Comparison of ENCODE assay signal across 8 cellular contexts in the genomic region with DNA sequence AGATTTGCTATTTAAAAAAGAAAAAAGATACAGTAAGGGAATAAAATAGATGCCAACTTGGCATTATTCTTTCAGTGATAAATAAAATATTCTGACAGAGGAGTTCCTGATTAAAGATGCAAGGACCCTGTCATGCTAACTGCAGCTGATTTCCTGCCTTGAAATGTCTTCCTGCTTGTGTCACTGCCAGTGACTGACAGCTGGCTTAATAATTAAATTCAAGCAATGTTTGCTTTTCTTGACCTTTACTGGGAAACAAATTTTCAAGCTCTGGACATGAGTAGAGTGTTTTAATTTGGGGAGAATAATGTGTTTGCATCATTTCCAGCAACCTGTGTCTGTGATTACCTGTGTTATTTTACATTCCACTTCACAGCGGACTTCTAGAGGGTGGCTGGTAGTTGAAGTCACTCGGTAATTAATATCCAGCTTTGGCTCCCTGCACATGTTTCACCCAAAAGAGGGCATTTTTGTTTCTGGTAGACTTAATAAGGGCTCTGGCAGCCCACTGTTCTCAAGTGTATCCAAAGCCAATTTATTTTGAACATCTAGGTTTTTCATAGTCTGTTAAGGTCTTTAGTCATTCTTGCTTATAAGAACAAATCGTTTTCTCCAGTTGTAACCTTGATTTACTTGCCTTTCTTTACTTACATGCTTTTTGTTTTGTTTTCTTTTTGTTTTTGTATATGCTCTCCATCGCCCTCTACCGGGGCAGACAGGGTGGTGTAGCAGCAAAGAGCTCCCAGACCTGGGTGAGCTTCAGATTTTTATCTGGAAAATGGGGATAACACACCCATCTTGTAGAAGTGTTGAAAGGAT. TPM values are rescaled to one million over a fixed set of nuclear protein-coding genes. Genes with fewer than 3 reads are reported as not detected.
DNase-seq lines count a peak whose midpoint lies in the region; ATAC-seq and TF ChIP-seq lines count a peak whose summit lies in the region.

No MANE protein-coding gene starts in this region.

- no peaks in the 10 kb centered on the region for H3K9me3 Mint-ChIP-seq in MCF 10A (ENCODE audit: unreplicated experiment)

- H3K9me1 ChIP-seq in IMR-90 (ENCODE audit: insufficient read depth, low read length): no peaks in the 10 kb centered on the region

- H3K27me3 ChIP-seq in AG04450 (ENCODE audit: control insufficient read depth, insufficient read depth, low read length): peaks cover 6% of the 10 kb centered on the region
- peaks cover 2% of the 10 kb centered on the region; the same call in 1 of the 2 replicates for H3K27me3 ChIP-seq in IMR-90 (ENCODE audit: control insufficient read depth, insufficient read depth, low read length)

- no TSS peak for BruUV-seq in IMR-90 (replicated peaks; lab: Mats Ljungman, UMichigan)
- no TSS peak for BruUV-seq in MCF 10A (replicated peaks; lab: Mats Ljungman, UMichigan)

- in situ Hi-C loops in IMR-90 (cut with MboI; ENCODE audit: low sequenced_read_pairs): loop anchor here (25.0 kb wide), 1 partner anchor 108 kb away; no protein-coding TSS in a partner anchor

- no peak for TF ChIP-seq POLR2A in IMR-90 (IDR thresholded peaks at IDR 0.05; ENCODE audit: low read depth, low read length)

- H3K4ac ChIP-seq in IMR-90 (ENCODE audit: low read depth, low read length): no peak overlapping the region

- H3K4me1 ChIP-seq in IMR-90 (ENCODE audit: control insufficient read depth, insufficient read depth, low read length): no peaks in the 10 kb centered on the region

- no peak overlapping the region for H4K91ac ChIP-seq in IMR-90 (ENCODE audit: insufficient read depth, low read depth, low read length)

- no peak overlapping the region for H2AK9ac ChIP-seq in IMR-90 (replicated peaks; ENCODE audit: low read depth, low read length, poor library complexity)

- H3K27ac ChIP-seq in AG04450 (ENCODE audit: low read depth, low read length) (no peak overlapping the region), IMR-90 (ENCODE audit: insufficient read depth, low read length) (no peak overlapping the region)

- no peaks in the 10 kb centered on the region for H3K36me3 ChIP-seq in IMR-90 (ENCODE audit: control insufficient read depth, insufficient read depth, low read length)

- H2BK15ac ChIP-seq in IMR-90 (ENCODE audit: low read depth, low read length): no peak overlapping the region

- ATAC-seq in GM18858 (IDR thresholded peaks at IDR 0.05; ENCODE audit: unreplicated experiment): peak; percentile 60
- peak; percentile 74 for ATAC-seq in IMR-90 (ENCODE audit: low read depth)
- ATAC-seq in left lobe of liver: peak; percentile 93
- no peak for ATAC-seq in HG02884 (IDR thresholded peaks at IDR 0.05; ENCODE audit: unreplicated experiment)

- H3K4me3 ChIP-seq in AG04450 (ENCODE audit: low read depth, low read length) (no peak overlapping the region), IMR-90 (ENCODE audit: insufficient read depth, low read depth, low read length) (no peak overlapping the region)

- H3K9me3 ChIP-seq in AG04450 (ENCODE audit: control insufficient read depth, insufficient read depth, low read length) (no peaks in the 10 kb centered on the region), IMR-90 (ENCODE audit: control insufficient read depth, insufficient read depth, low read length) (no peaks in the 10 kb centered on the region)

- no peak overlapping the region for H2AFZ ChIP-seq in IMR-90 (replicated peaks; ENCODE audit: low read length, poor library complexity)

- no peak overlapping the region for H3K23ac ChIP-seq in IMR-90 (ENCODE audit: low read depth, low read length)

- POLR2A ChIA-PET in AG04450 (lab: Yijun Ruan, JAX) (interaction anchor here (0.7 kb wide), 1 partner anchor 258 kb away, joined by 3 read pairs; no protein-coding TSS in a partner anchor), IMR-90 (lab: Charles Lee; ENCODE audit: unreplicated experiment) (interaction anchor here (0.6 kb wide), 1 partner anchor 13 kb away, joined by 3 read pairs; no protein-coding TSS in a partner anchor), MCF 10A (lab: Yijun Ruan, JAX) (interaction anchor here (0.7 to 1.3 kb wide), 7 partner anchors 13 to 657 kb away, joined by 3 to 9 read pairs (median 3); a partner anchor contains a TSS)

- H2BK20ac ChIP-seq in IMR-90 (ENCODE audit: low read depth, low read length): no peak overlapping the region

- intact Hi-C loops in IMR-90 (cut with micrococcal nuclease): loop anchor here (2.0 kb wide), 1 partner anchor 108 kb away; no protein-coding TSS in a partner anchor
- intact Hi-C loops in MCF 10A (cut with micrococcal nuclease): loop anchor here (1.0 kb wide), 3 partner anchors 108 to 132 kb away; a partner anchor contains a TSS

- H3K79me1 ChIP-seq in IMR-90 (ENCODE audit: low read depth in 1 of 2, low read length in 2 of 2): no peaks in the 10 kb centered on the region

- TF ChIP-seq CTCF in AG04450 (IDR thresholded peaks at IDR 0.05; ENCODE audit: low read depth, low read length) (peak; percentile 92), IMR-90 (conservative IDR thresholded peaks at IDR 0.05; ENCODE audit: low read depth, low read length) (peak; percentile 81), MCF 10A (IDR thresholded peaks at IDR 0.05; ENCODE audit: unreplicated experiment) (peak; percentile 70)

- peak; percentile 56 for TF ChIP-seq RAD21 in IMR-90 (IDR thresholded peaks at IDR 0.05; ENCODE audit: low read length)

- H3K4me1 Mint-ChIP-seq in MCF 10A (ENCODE audit: insufficient read depth, unreplicated experiment): no peaks in the 10 kb centered on the region

- H3K27ac Mint-ChIP-seq in MCF 10A (ENCODE audit: low read depth, unreplicated experiment): no peak overlapping the region

- CTCF ChIA-PET in AG04450 (lab: Charles Lee): interaction anchor here (0.5 to 6.4 kb wide), 44 partner anchors 8 to 506 kb away, joined by 3 to 109 read pairs (median 4); a partner anchor contains a TSS
- CTCF ChIA-PET in IMR-90 (lab: Yijun Ruan, JAX): interaction anchor here (0.6 to 1.8 kb wide), 20 partner anchors 9 to 1826 kb away, joined by 3 to 13 read pairs (median 4); no protein-coding TSS in a partner anchor
- CTCF ChIA-PET in MCF 10A (lab: Yijun Ruan, JAX): interaction anchor here (0.5 to 2.1 kb wide), 37 partner anchors 10 to 795 kb away, joined by 3 to 21 read pairs (median 4); no protein-coding TSS in a partner anchor

- dilution Hi-C loops in IMR-90 (cut with HindIII; ENCODE audit: low sequenced_read_pairs, unreplicated experiment): no loop called here

- 60% methylated on average over 1 of the region's 5 CpGs; no CpG with 5 or more reads in 1 of the 2 experiments for WGBS in IMR-90 (ENCODE audit: extremely low coverage in 2 of 2, insufficient read length in 1 of 2), 2 experiments

- no peak overlapping the region for H3K18ac ChIP-seq in IMR-90 (ENCODE audit: low read depth, low read length)

- H3K56ac ChIP-seq in IMR-90 (ENCODE audit: extremely low read depth, insufficient read depth, low read length): no peak overlapping the region

- no peaks in the 10 kb centered on the region for H4K20me1 ChIP-seq in IMR-90 (ENCODE audit: insufficient read depth, low read length)

- no peak overlapping the region for H2AK5ac ChIP-seq in IMR-90 (ENCODE audit: low read depth, low read length)

- H3K9ac ChIP-seq in IMR-90 (ENCODE audit: low read depth, low read length): no peak overlapping the region

- DNase-seq in AG04450 (ENCODE audit: low read depth, low spot score) (peak; percentile 3), IMR-90 (peak; percentile 56), T1000 (lab: John Stamatoyannopoulos, UW) (peak; percentile 4), MCF 10A (ENCODE audit: unreplicated experiment) (peak; percentile 43), left lobe of liver (ENCODE audit: low spot score) (peak; percentile 64)
- DNase-seq in stimulated activated CD8-positive, alpha-beta memory T cell treated with anti-CD3 and anti-CD28 coated beads, Interleukin-2, amount 100 ng/mL, for 48 hours (ENCODE audit: low read depth in 2 of 2): peak; percentile 13 to 14

- H3K36me3 Mint-ChIP-seq in MCF 10A (ENCODE audit: insufficient read depth, unreplicated experiment): no peaks in the 10 kb centered on the region

- H3K27me3 Mint-ChIP-seq in MCF 10A (ENCODE audit: insufficient read depth, unreplicated experiment): no peaks in the 10 kb centered on the region

- H2BK120ac ChIP-seq in IMR-90 (ENCODE audit: low read depth, low read length): no peak overlapping the region

- H3K14ac ChIP-seq in IMR-90 (replicated peaks; ENCODE audit: low read depth, low read length): no peak overlapping the region

- H4K8ac ChIP-seq in IMR-90 (ENCODE audit: low read depth in 2 of 2, low read length in 2 of 2): no peak overlapping the region

- H3K4me3 Mint-ChIP-seq in MCF 10A (ENCODE audit: unreplicated experiment): no peak overlapping the region

- H2BK5ac ChIP-seq in IMR-90 (ENCODE audit: low read depth, low read length, poor library complexity, severe bottlenecking): no peak overlapping the region

- no peak overlapping the region for H3K4me2 ChIP-seq in IMR-90 (ENCODE audit: low read depth, low read length)

- H4K5ac ChIP-seq in IMR-90 (ENCODE audit: low read depth, low read length): no peak overlapping the region

TF ChIP-seq in IMR-90, 13 proteins besides CTCF, POLR2A, EP300 and RAD21:
- TF ChIP-seq FOS (IDR thresholded peaks at IDR 0.05; ENCODE audit: low read depth, low read length) (no peak), RFX5 (IDR thresholded peaks at IDR 0.05; ENCODE audit: low read depth, low read length) (no peak), SMC3 (IDR thresholded peaks at IDR 0.05; ENCODE audit: low read depth, low read length) (peak; percentile 76)
- TF ChIP-seq, protein P1, sequence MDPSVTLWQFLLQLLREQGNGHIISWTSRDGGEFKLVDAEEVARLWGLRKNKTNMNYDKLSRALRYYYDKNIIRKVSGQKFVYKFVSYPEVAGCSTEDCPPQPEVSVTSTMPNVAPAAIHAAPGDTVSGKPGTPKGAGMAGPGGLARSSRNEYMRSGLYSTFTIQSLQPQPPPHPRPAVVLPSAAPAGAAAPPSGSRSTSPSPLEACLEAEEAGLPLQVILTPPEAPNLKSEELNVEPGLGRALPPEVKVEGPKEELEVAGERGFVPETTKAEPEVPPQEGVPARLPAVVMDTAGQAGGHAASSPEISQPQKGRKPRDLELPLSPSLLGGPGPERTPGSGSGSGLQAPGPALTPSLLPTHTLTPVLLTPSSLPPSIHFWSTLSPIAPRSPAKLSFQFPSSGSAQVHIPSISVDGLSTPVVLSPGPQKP (IDR thresholded peaks at IDR 0.05; ENCODE audit: borderline replicate concordance, low read depth, low read length): no peak

RNA-seq across cellular contexts. Expression of a gene that starts 48.5 kb away (rescaled TPM):
- polyA plus RNA-seq in AG04450 (2011; rRNA removed): not detected in 2 replicates
- polyA minus RNA-seq in AG04450 (2011; rRNA and poly(A)+ RNA removed): not detected in 2 replicates
- not detected in 2 replicates for total RNA-seq in IMR-90 (2012; rRNA removed)
- not detected in 2 replicates for polyA plus RNA-seq in IMR-90 (2012; rRNA removed)
- polyA plus RNA-seq in IMR-90 (2012; cell fraction: cytosol; rRNA removed): not detected in 2 replicates
- polyA plus RNA-seq in IMR-90 (2012; cell fraction: nucleus; rRNA removed; ENCODE audit: low replicate concordance): not detected in 2 replicates
- not detected in 2 replicates for total RNA-seq in MCF 10A (2022)
- 0.05 TPM for total RNA-seq in left lobe of liver

Comparison
In these comparisons a context has a peak if more than half of its experiments do, and no peak if none do; other contexts are left out.
1. DNase-seq: peak in every context shown above with its lines; median percentile 64 in left lobe of liver; 56 in IMR-90; 43 in MCF 10A; 14 in stimulated activated CD8-positive, alpha-beta memory T cell treated with anti-CD3 and anti-CD28 coated beads, Interleukin-2, amount 100 ng/mL, for 48 hours; 4 in T1000; 3 in AG04450.